ENCODE assay signal across 16 cellular contexts in genomic region chr11:9606799-9607510, GRCh38. TPM values are rescaled to one million over a fixed set of nuclear protein-coding genes. Genes with fewer than 3 reads are reported as not detected.
DNase-seq lines count a peak whose midpoint lies in the region; ATAC-seq and TF ChIP-seq lines count a peak whose summit lies in the region.
"Had no signal": no experiment of that assay in that cellular context is flagged by ENCODE, and none has a peak within 500 bp of the region (broad histone marks: within the 10 kb centered on the region; RNA-seq: fewer than 3 reads in every experiment).

No MANE protein-coding gene starts in this region.

- TF ChIP-seq RAD21 in IMR-90 (IDR thresholded peaks at IDR 0.05; ENCODE audit: low read length): no peak

- in situ Hi-C loops in IMR-90 (cut with MboI; ENCODE audit: low sequenced_read_pairs): loop anchor here (25.0 kb wide), 1 partner anchor 705 kb away; the partner anchor contains the start of gene ADM

- CTCF ChIA-PET in IMR-90 (lab: Yijun Ruan, JAX): no interaction called here
- CTCF ChIA-PET in WTC11 (lab: Charles Lee): interaction anchor here (0.5 to 3.3 kb wide), 31 partner anchors 11 to 721 kb away, joined by 3 to 25 read pairs (median 4); partner anchors contain the start of gene ZNF143

- peak overlapping the region; percentile 26 for H2AFZ ChIP-seq in IMR-90 (replicated peaks; ENCODE audit: low read length, poor library complexity)
- H2AFZ ChIP-seq: PC-9 had no signal

- H3K56ac ChIP-seq in IMR-90 (ENCODE audit: extremely low read depth, insufficient read depth, low read length) (no peak overlapping the region), mesendoderm (ENCODE audit: low read length) (no peak overlapping the region)

- H3K27me3 Mint-ChIP-seq in WTC11 (ENCODE audit: low read depth): no peaks in the 10 kb centered on the region

- H2AK5ac ChIP-seq in IMR-90 (ENCODE audit: low read depth, low read length) (peak overlapping the region; percentile 67; the same call in 1 of the 2 replicates), mesendoderm (ENCODE audit: low read length) (no peak overlapping the region)

- peaks cover 32% of the 10 kb centered on the region for H3K4me1 Mint-ChIP-seq in WTC11

- H3K4ac ChIP-seq in IMR-90 (ENCODE audit: low read depth, low read length) (0 out of 2 replicates have a peak overlapping the region, but pooled peaks have one; percentile 35), mesendoderm (ENCODE audit: low read depth, low read length) (no peak overlapping the region)

- H3K27ac ChIP-seq in IMR-90 (ENCODE audit: insufficient read depth, low read length): no peak overlapping the region
- no peak overlapping the region for H3K27ac ChIP-seq in mesendoderm (ENCODE audit: low read depth, low read length)
- H3K27ac ChIP-seq in substantia nigra (ENCODE audit: low read depth, low read length, poor library complexity, severe bottlenecking): no peak overlapping the region
- H3K27ac ChIP-seq: ascending aorta, BLaER1, heart right ventricle, PC-9 had no signal

- H4K91ac ChIP-seq in IMR-90 (ENCODE audit: insufficient read depth, low read depth, low read length): no peak overlapping the region; the same call in 1 of the 2 replicates

- no peaks in the 10 kb centered on the region for H4K20me1 ChIP-seq in IMR-90 (ENCODE audit: insufficient read depth, low read length)

- no peaks in the 10 kb centered on the region for H3K27me3 ChIP-seq in GM06990 (replicated peaks; ENCODE audit: control insufficient read depth, insufficient read depth, low read length)
- H3K27me3 ChIP-seq in IMR-90 (ENCODE audit: control insufficient read depth, insufficient read depth, low read length): no peaks in the 10 kb centered on the region
- H3K27me3 ChIP-seq in mesendoderm (ENCODE audit: insufficient read depth, low read length, poor library complexity): no peaks in the 10 kb centered on the region
- H3K27me3 ChIP-seq: ascending aorta, heart right ventricle had no signal

- POLR2A ChIA-PET in IMR-90 (lab: Charles Lee; ENCODE audit: unreplicated experiment): no interaction called here
- POLR2A ChIA-PET in WTC11 (lab: Charles Lee): interaction anchor here (0.6 to 2.3 kb wide), 5 partner anchors 17 to 376 kb away, joined by 3 to 15 read pairs (median 4); partner anchors contain the start of genes DENND5A, WEE1 and ZNF143

- 88% methylated on average over 3 of the region's 9 CpGs; no CpG with 5 or more reads in 1 of the 2 experiments for WGBS in IMR-90 (ENCODE audit: extremely low coverage in 2 of 2, insufficient read length in 1 of 2), 2 experiments
- no CpG with 5 or more reads among the region's 9 CpGs for WGBS in mesendoderm (ENCODE audit: extremely low coverage, insufficient coverage, low lambda C conversion rate)

- peaks cover 8% of the 10 kb centered on the region for H3K9me3 Mint-ChIP-seq in WTC11
- H3K9me3 Mint-ChIP-seq: activated T-helper 2 cell treated with anti-CD3 and anti-CD28 coated beads, Interferon-gamma antibody, Interleukin-2, Interleukin-4, amounts not matched to agents 10 μg/mL and 5 μg/mL and 100 μg/mL, durations not matched to agents 14 hours and 24 hours and 36 hours had no signal

- H2AK9ac ChIP-seq in IMR-90 (replicated peaks; ENCODE audit: low read depth, low read length, poor library complexity): no peak overlapping the region

- H3K27ac Mint-ChIP-seq in WTC11: 0 out of 2 replicates have a peak overlapping the region, but pooled peaks have one; percentile 6
- H3K27ac Mint-ChIP-seq: activated T-helper 2 cell treated with anti-CD3 and anti-CD28 coated beads, Interferon-gamma antibody, Interleukin-2, Interleukin-4, amounts not matched to agents 10 μg/mL and 5 μg/mL and 100 μg/mL, durations not matched to agents 14 hours and 24 hours and 36 hours had no signal

- H3K14ac ChIP-seq in IMR-90 (replicated peaks; ENCODE audit: low read depth, low read length): no peak overlapping the region

- no peaks in the 10 kb centered on the region for H3K4me1 ChIP-seq in IMR-90 (ENCODE audit: control insufficient read depth, insufficient read depth, low read length)
- no peaks in the 10 kb centered on the region for H3K4me1 ChIP-seq in mesendoderm (ENCODE audit: control insufficient read depth, low read depth, low read length)
- H3K4me1 ChIP-seq: ascending aorta had no signal

- no peak for TF ChIP-seq POLR2A in IMR-90 (IDR thresholded peaks at IDR 0.05; ENCODE audit: low read depth, low read length)

- intact Hi-C loops in IMR-90 (cut with micrococcal nuclease): no loop called here

- peaks cover 0 to 4% of the 10 kb centered on the region in 2 experiments; a peak in 2 of 4 replicates for H3K79me1 ChIP-seq in IMR-90 (ENCODE audit: low read depth in 1 of 2, low read length in 2 of 2)
- no peaks in the 10 kb centered on the region for H3K79me1 ChIP-seq in mesendoderm (ENCODE audit: low read length)

- no peak overlapping the region for H3K4me3 Mint-ChIP-seq in WTC11

- H3K18ac ChIP-seq in IMR-90 (ENCODE audit: low read depth, low read length) (no peak overlapping the region), mesendoderm (ENCODE audit: low read length) (peak overlapping the region; percentile 15)

- H3K4me3 ChIP-seq in GM06990 (replicated peaks; ENCODE audit: low read depth, low read length) (no peak overlapping the region), IMR-90 (ENCODE audit: insufficient read depth, low read depth, low read length) (no peak overlapping the region), mesendoderm (ENCODE audit: low read length) (no peak overlapping the region)
- H3K4me3 ChIP-seq: ascending aorta, BLaER1, heart right ventricle, PC-9 had no signal

- no peaks in the 10 kb centered on the region for H3K79me2 ChIP-seq in mesendoderm (ENCODE audit: control insufficient read depth, insufficient read depth, low read length)

- H2BK120ac ChIP-seq in IMR-90 (ENCODE audit: low read depth, low read length) (peak overlapping the region; percentile 28; the same call in 1 of the 2 replicates), mesendoderm (ENCODE audit: low read depth, low read length) (peak overlapping the region; percentile 2)

- BruUV-seq in IMR-90 (replicated peaks; lab: Mats Ljungman, UMichigan): no TSS peak

- H3K23ac ChIP-seq in IMR-90 (ENCODE audit: low read depth, low read length) (no peak overlapping the region), mesendoderm (ENCODE audit: low read length) (no peak overlapping the region)

- H2BK5ac ChIP-seq in IMR-90 (ENCODE audit: low read depth, low read length, poor library complexity, severe bottlenecking) (no peak overlapping the region), mesendoderm (ENCODE audit: low read length) (no peak overlapping the region)

- H3K36me3 Mint-ChIP-seq in WTC11: peaks cover 3% of the 10 kb centered on the region

- TF ChIP-seq CTCF in GM06990 (IDR thresholded peaks at IDR 0.05; ENCODE audit: insufficient read depth, low read length, poor library complexity, severe bottlenecking): peak; percentile 16
- no peak for TF ChIP-seq CTCF in IMR-90 (conservative IDR thresholded peaks at IDR 0.05; ENCODE audit: low read depth, low read length)
- no peak for TF ChIP-seq CTCF in WTC11 (IDR thresholded peaks at IDR 0.05)

- ATAC-seq in IMR-90 (ENCODE audit: low read depth) (no peak), WTC11 (peak; percentile 92)

- no peak overlapping the region for H3K4me2 ChIP-seq in IMR-90 (ENCODE audit: low read depth, low read length)
- no peak overlapping the region for H3K4me2 ChIP-seq in mesendoderm (ENCODE audit: low read length)
- H3K4me2 ChIP-seq: BLaER1, PC-9 had no signal

- dilution Hi-C loops in IMR-90 (cut with HindIII; ENCODE audit: low sequenced_read_pairs, unreplicated experiment): no loop called here

- no peaks in the 10 kb centered on the region for H3K9me3 ChIP-seq in IMR-90 (ENCODE audit: control insufficient read depth, insufficient read depth, low read length)
- H3K9me3 ChIP-seq: ascending aorta, BLaER1, heart right ventricle had no signal

- no peaks in the 10 kb centered on the region for H3K36me3 ChIP-seq in GM06990 (ENCODE audit: control insufficient read depth, insufficient read depth, low read length)
- H3K36me3 ChIP-seq in IMR-90 (ENCODE audit: control insufficient read depth, insufficient read depth, low read length): no peaks in the 10 kb centered on the region
- H3K36me3 ChIP-seq in mesendoderm (ENCODE audit: control insufficient read depth, insufficient read depth, low read length): no peaks in the 10 kb centered on the region
- H3K36me3 ChIP-seq: ascending aorta, BLaER1, heart right ventricle had no signal

- H3K9ac ChIP-seq in IMR-90 (ENCODE audit: low read depth, low read length) (no peak overlapping the region), mesendoderm (ENCODE audit: low read length) (no peak overlapping the region)
- H3K9ac ChIP-seq: BLaER1 had no signal

- H2BK15ac ChIP-seq in IMR-90 (ENCODE audit: low read depth, low read length) (peak overlapping the region; percentile 67; the same call in 1 of the 3 replicates), mesendoderm (replicated peaks; ENCODE audit: low read depth) (no peak overlapping the region)

- H4K8ac ChIP-seq in IMR-90 (ENCODE audit: low read depth in 2 of 2, low read length in 2 of 2): no peak overlapping the region
- no peak overlapping the region for H4K8ac ChIP-seq in mesendoderm (ENCODE audit: low read depth, low read length)

- H4K5ac ChIP-seq in IMR-90 (ENCODE audit: low read depth, low read length) (no peak overlapping the region), mesendoderm (ENCODE audit: low read length) (no peak overlapping the region)

- H2BK20ac ChIP-seq in IMR-90 (ENCODE audit: low read depth, low read length): peak overlapping the region; percentile 41; the same call in 1 of the 2 replicates

- H3K9me1 ChIP-seq in IMR-90 (ENCODE audit: insufficient read depth, low read length): peaks cover 7% of the 10 kb centered on the region

- DNase-seq in GM06990 (ENCODE audit: extremely low read depth, insufficient read length) (no peak), IMR-90 (no peak), WTC11 (ENCODE audit: low spot score) (peak; percentile 53), mesendoderm (peak; percentile 81), MV-4-11 (lab: John Stamatoyannopoulos, UW) (no peak), NCI-H2029 (lab: John Stamatoyannopoulos, UW) (no peak), NCI-H2107 (lab: John Stamatoyannopoulos, UW) (no peak), substantia nigra (lab: John Stamatoyannopoulos, UW) (no peak)
- DNase-seq: activated CD4-positive, alpha-beta T cell treated with anti-CD3 and anti-CD28 coated beads, Interleukin-2, amount 50 U/mL, for 1 hour; DND-41; heart right ventricle; PC-9; stimulated activated CD4-positive, alpha-beta T cell treated with anti-CD3 and anti-CD28 coated beads, Interleukin-12 subunit alpha, Interleukin-12 subunit beta, amount 100 ng/mL, for 4 hours had no signal

RNA-seq across cellular contexts. Expression of gene WEE1, which starts 33.5 kb away (rescaled TPM):
- 29.2 and 45.5 TPM in 2 replicates for total RNA-seq in IMR-90 (2012; rRNA removed)
- 20.2 and 26.5 TPM in 2 replicates for polyA plus RNA-seq in IMR-90 (2012; rRNA removed)
- 3.7 and 5.6 TPM in 2 replicates for polyA plus RNA-seq in IMR-90 (2012; cell fraction: cytosol; rRNA removed)
- 10.9 and 83.2 TPM in 2 replicates for polyA plus RNA-seq in IMR-90 (2012; cell fraction: nucleus; rRNA removed; ENCODE audit: low replicate concordance)
- total RNA-seq in WTC11 (2021): 85.5 to 109 TPM (median 91.3 TPM) in 3 replicates
- polyA plus RNA-seq in mesendoderm (2013, experiment 1 of 2): 59.6 TPM
- 65.2 TPM for polyA plus RNA-seq in mesendoderm (2013, experiment 2 of 2)

RNA-seq across cellular contexts. Expression of gene SWAP70, which starts 56.9 kb away (rescaled TPM):
- total RNA-seq in IMR-90 (2012; rRNA removed): 19.9 and 28.9 TPM in 2 replicates
- polyA plus RNA-seq in IMR-90 (2012; rRNA removed): 12.6 and 15.5 TPM in 2 replicates
- polyA plus RNA-seq in IMR-90 (2012; cell fraction: cytosol; rRNA removed): 4.8 and 7.0 TPM in 2 replicates
- polyA plus RNA-seq in IMR-90 (2012; cell fraction: nucleus; rRNA removed; ENCODE audit: low replicate concordance): 2.0 and 11.4 TPM in 2 replicates
- total RNA-seq in WTC11 (2021): 24.1 to 27.8 TPM (median 27.6 TPM) in 3 replicates
- 30.9 TPM for polyA plus RNA-seq in mesendoderm (2013, experiment 1 of 2)
- polyA plus RNA-seq in mesendoderm (2013, experiment 2 of 2): 33.0 TPM

Comparison
In these comparisons a context has a peak if more than half of its experiments do, and no peak if none do; other contexts are left out.
1. DNase-seq: peak in WTC11 (single experiment) and mesendoderm (single experiment); none in GM06990 (single experiment), IMR-90 (single experiment), MV-4-11 (single experiment), NCI-H2029 (single experiment), NCI-H2107 (single experiment) and substantia nigra (0 of 49).